In the genomic region with DNA sequence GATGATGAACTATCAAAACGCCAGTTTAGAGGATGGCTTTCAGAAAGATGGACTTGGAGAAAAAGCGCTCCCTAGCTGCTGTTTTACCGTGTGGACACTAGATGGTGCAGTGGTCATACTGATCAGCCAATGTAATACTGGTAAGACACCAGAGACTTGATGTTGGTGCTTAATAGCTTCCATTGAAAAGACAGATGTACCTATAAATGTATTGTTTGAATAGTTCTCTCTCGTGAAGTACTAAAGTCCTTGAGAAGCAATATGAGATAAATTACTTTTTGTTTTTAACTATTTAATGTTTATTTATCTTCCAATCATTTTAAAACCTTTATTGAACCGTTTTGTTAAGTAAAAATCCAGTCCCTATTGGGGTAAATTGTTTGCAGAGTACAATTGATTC, we compare ENCODE assay signal across 8 cellular contexts.
DNase-seq lines count a peak whose midpoint lies in the region; ATAC-seq, FAIRE-seq and TF ChIP-seq lines count a peak whose summit lies in the region.

No MANE protein-coding gene starts in this region.

- H3K4me1 Mint-ChIP-seq in GM23338: peaks cover 16% of the 10 kb centered on the region
- H3K4me1 Mint-ChIP-seq in activated naive CD8-positive, alpha-beta T cell treated with anti-CD3 and anti-CD28 coated beads, Interleukin-2, amount 50 U/mL, for 24 hours: peaks cover 3% of the 10 kb centered on the region

- peak; percentile 78 for FAIRE-seq in RCC 7860 (lab: Jason Lieb, UNC)

- H4K20me1 ChIP-seq in GM23338 (replicated peaks; ENCODE audit: insufficient read depth): no peaks in the 10 kb centered on the region

- intact Hi-C loops in cardiac septum (cut with DNase I): loop anchor here (2.0 kb wide), 1 partner anchor 437 kb away; no protein-coding TSS in a partner anchor

- H3K36me3 Mint-ChIP-seq in GM23338 (ENCODE audit: low read depth): no peaks in the 10 kb centered on the region
- H3K36me3 Mint-ChIP-seq in activated naive CD8-positive, alpha-beta T cell treated with anti-CD3 and anti-CD28 coated beads, Interleukin-2, amount 50 U/mL, for 24 hours (ENCODE audit: low read depth): no peaks in the 10 kb centered on the region

- H3K27ac Mint-ChIP-seq in GM23338: no peak overlapping the region
- H3K27ac Mint-ChIP-seq in activated naive CD8-positive, alpha-beta T cell treated with anti-CD3 and anti-CD28 coated beads, Interleukin-2, amount 50 U/mL, for 24 hours: no peak overlapping the region

- H3F3A ChIP-seq in GM23338 (replicated peaks; ENCODE audit: low read depth): no peaks in the 10 kb centered on the region

- peaks cover 2% of the 10 kb centered on the region for H3K27me3 Mint-ChIP-seq in GM23338 (ENCODE audit: insufficient read depth, low read depth, poor library complexity)
- H3K27me3 Mint-ChIP-seq in activated naive CD8-positive, alpha-beta T cell treated with anti-CD3 and anti-CD28 coated beads, Interleukin-2, amount 50 U/mL, for 24 hours: no peaks in the 10 kb centered on the region

- no peak overlapping the region for H3K4me3 Mint-ChIP-seq in GM23338
- H3K4me3 Mint-ChIP-seq in activated naive CD8-positive, alpha-beta T cell treated with anti-CD3 and anti-CD28 coated beads, Interleukin-2, amount 50 U/mL, for 24 hours: no peak overlapping the region

- no peak overlapping the region for H3K4me2 ChIP-seq in GM23338

- no peak overlapping the region for H2AFZ ChIP-seq in GM23338

- DNase-seq in activated CD4-positive, CD25-positive, alpha-beta regulatory T cell (lab: John Stamatoyannopoulos, UW): peak in 3 of 4 experiments; percentile 10 to 24 (median 19)
- no peak for DNase-seq in activated CD4-positive, CD25-positive, alpha-beta regulatory T cell treated with anti-CD3 and anti-CD28 coated beads, Interleukin-2, amount 50 U/mL, for 72 hours
- DNase-seq in GM23338 (ENCODE audit: low spot score) (peak; percentile 81), LNCaP clone FGC (ENCODE audit: low read depth) (peak; percentile 80), RCC 7860 (ENCODE audit: low spot score) (peak; percentile 67), cardiac septum (ENCODE audit: low spot score) (peak; percentile 66), putamen (ENCODE audit: low spot score) (peak; percentile 64)
- DNase-seq in activated naive CD8-positive, alpha-beta T cell treated with anti-CD3 and anti-CD28 coated beads, Interleukin-2, amount 50 U/mL, for 24 hours: peak; percentile 41

- no peak overlapping the region for H3K4me3 ChIP-seq in GM23338
- no peak overlapping the region for H3K4me3 ChIP-seq in LNCaP clone FGC (ENCODE audit: low read depth, low read length)

- TF ChIP-seq CTCF in GM23338 (conservative IDR thresholded peaks at IDR 0.05; ENCODE audit: low read depth in 2 of 2): peak; percentile 91 to 99
- TF ChIP-seq CTCF in LNCaP clone FGC (IDR thresholded peaks at IDR 0.05; ENCODE audit: control insufficient read depth, extremely low read depth, insufficient read depth): peak; percentile 79

- H3K27me3 ChIP-seq in GM23338 (ENCODE audit: insufficient read depth): no peaks in the 10 kb centered on the region

- no peaks in the 10 kb centered on the region for H3K36me3 ChIP-seq in GM23338 (ENCODE audit: insufficient read depth)

- ATAC-seq in GM23338: peak; percentile 84
- ATAC-seq in activated naive CD8-positive, alpha-beta T cell treated with anti-CD3 and anti-CD28 coated beads, Interleukin-2, amount 50 U/mL, for 24 hours: peak; percentile 79

- no peaks in the 10 kb centered on the region; the same call in 1 of the 2 replicates for H3K4me1 ChIP-seq in GM23338 (ENCODE audit: insufficient read depth)

- no peaks in the 10 kb centered on the region for H3K9me2 ChIP-seq in GM23338 (ENCODE audit: insufficient read depth)

- no peaks in the 10 kb centered on the region for H3K79me2 ChIP-seq in GM23338 (replicated peaks; ENCODE audit: insufficient read depth)

- H3K27ac ChIP-seq in GM23338 (ENCODE audit: low read depth): no peak overlapping the region

- H3K9me3 Mint-ChIP-seq in GM23338: no peaks in the 10 kb centered on the region
- no peaks in the 10 kb centered on the region for H3K9me3 Mint-ChIP-seq in activated naive CD8-positive, alpha-beta T cell treated with anti-CD3 and anti-CD28 coated beads, Interleukin-2, amount 50 U/mL, for 24 hours

TF ChIP-seq in GM23338, 12 proteins besides CTCF, POLR2A, EP300 and RAD21:
- TF ChIP-seq, protein P1, sequence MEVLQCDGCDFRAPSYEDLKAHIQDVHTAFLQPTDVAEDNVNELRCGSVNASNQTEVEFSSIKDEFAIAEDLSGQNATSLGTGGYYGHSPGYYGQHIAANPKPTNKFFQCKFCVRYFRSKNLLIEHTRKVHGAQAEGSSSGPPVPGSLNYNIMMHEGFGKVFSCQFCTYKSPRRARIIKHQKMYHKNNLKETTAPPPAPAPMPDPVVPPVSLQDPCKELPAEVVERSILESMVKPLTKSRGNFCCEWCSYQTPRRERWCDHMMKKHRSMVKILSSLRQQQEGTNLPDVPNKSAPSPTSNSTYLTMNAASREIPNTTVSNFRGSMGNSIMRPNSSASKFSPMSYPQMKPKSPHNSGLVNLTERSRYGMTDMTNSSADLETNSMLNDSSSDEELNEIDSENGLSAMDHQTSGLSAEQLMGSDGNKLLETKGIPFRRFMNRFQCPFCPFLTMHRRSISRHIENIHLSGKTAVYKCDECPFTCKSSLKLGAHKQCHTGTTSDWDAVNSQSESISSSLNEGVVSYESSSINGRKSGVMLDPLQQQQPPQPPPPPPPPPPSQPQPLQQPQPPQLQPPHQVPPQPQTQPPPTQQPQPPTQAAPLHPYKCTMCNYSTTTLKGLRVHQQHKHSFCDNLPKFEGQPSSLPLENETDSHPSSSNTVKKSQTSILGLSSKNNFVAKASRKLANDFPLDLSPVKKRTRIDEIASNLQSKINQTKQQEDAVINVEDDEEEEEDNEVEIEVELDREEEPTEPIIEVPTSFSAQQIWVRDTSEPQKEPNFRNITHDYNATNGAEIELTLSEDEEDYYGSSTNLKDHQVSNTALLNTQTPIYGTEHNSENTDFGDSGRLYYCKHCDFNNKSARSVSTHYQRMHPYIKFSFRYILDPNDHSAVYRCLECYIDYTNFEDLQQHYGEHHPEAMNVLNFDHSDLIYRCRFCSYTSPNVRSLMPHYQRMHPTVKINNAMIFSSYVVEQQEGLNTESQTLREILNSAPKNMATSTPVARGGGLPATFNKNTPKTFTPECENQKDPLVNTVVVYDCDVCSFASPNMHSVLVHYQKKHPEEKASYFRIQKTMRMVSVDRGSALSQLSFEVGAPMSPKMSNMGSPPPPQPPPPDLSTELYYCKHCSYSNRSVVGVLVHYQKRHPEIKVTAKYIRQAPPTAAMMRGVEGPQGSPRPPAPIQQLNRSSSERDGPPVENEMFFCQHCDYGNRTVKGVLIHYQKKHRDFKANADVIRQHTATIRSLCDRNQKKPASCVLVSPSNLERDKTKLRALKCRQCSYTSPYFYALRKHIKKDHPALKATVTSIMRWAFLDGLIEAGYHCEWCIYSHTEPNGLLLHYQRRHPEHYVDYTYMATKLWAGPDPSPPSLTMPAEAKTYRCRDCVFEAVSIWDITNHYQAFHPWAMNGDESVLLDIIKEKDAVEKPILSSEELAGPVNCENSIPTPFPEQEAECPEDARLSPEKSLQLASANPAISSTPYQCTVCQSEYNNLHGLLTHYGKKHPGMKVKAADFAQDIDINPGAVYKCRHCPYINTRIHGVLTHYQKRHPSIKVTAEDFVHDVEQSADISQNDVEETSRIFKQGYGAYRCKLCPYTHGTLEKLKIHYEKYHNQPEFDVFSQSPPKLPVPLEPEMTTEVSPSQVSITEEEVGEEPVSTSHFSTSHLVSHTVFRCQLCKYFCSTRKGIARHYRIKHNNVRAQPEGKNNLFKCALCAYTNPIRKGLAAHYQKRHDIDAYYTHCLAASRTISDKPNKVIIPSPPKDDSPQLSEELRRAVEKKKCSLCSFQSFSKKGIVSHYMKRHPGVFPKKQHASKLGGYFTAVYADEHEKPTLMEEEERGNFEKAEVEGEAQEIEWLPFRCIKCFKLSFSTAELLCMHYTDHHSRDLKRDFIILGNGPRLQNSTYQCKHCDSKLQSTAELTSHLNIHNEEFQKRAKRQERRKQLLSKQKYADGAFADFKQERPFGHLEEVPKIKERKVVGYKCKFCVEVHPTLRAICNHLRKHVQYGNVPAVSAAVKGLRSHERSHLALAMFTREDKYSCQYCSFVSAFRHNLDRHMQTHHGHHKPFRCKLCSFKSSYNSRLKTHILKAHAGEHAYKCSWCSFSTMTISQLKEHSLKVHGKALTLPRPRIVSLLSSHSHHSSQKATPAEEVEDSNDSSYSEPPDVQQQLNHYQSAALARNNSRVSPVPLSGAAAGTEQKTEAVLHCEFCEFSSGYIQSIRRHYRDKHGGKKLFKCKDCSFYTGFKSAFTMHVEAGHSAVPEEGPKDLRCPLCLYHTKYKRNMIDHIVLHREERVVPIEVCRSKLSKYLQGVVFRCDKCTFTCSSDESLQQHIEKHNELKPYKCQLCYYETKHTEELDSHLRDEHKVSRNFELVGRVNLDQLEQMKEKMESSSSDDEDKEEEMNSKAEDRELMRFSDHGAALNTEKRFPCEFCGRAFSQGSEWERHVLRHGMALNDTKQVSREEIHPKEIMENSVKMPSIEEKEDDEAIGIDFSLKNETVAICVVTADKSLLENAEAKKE (CRISPR knock-in tag; IDR thresholded peaks at IDR 0.05): no peak
